Comparison of ENCODE assay signal across 8 cellular contexts in the genomic region with DNA sequence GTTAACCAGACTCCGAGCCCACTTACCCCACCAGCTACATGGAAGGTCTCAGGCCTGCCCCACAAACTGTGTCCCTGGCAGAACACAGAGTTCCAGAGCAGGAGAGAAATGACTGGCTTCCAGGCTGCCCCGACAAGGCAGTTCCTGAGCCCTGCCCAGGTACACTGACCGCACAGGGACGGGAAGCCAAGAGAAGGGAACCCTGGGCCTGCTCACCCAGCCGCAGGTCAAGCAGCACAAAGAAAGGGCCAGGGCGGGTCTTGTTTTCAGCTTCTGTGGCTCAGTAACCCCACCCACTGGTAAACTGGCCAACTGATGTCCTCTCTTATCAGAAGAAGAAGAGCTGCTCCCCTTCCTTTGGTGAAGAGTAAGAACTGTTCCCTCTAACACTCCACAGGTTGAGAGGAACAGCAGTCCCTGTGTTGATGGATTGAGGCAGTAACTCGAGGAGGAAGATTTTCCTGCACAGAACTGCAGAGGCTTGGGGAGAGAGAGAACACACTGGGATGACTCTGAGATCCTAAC.
A peak's percentile ranks its signal among the peaks of the same experiment; 100 is the strongest.
DNase-seq lines count a peak whose midpoint lies in the region; ATAC-seq and TF ChIP-seq lines count a peak whose summit lies in the region.

No MANE protein-coding gene starts in this region.

- no peak overlapping the region for H3K9ac ChIP-seq in stomach smooth muscle (ENCODE audit: low read length in 2 of 2)

- H3K36me3 Mint-ChIP-seq in activated CD4-positive, alpha-beta memory T cell treated with anti-CD3 and anti-CD28 coated beads, Interleukin-2, amount 10 ng/mL, durations not matched to agents 7 days and 5 days (ENCODE audit: low read depth): peaks cover 74% of the 10 kb centered on the region

- peaks cover 23% of the 10 kb centered on the region for H3K4me1 ChIP-seq in stomach smooth muscle (ENCODE audit: control insufficient read depth, insufficient read depth, low read length)

- ATAC-seq in HG03066 (IDR thresholded peaks at IDR 0.05; ENCODE audit: low read depth, unreplicated experiment): peak; percentile 61
- no peak for ATAC-seq in omental fat pad (ENCODE audit: low FRiP score)

- peak overlapping the region; percentile 100 for H3K27ac Mint-ChIP-seq in activated CD4-positive, alpha-beta memory T cell treated with anti-CD3 and anti-CD28 coated beads, Interleukin-2, amount 10 ng/mL, durations not matched to agents 7 days and 5 days

- CTCF ChIA-PET in activated CD4-positive, alpha-beta memory T cell treated with anti-CD3 and anti-CD28 coated beads, Interleukin-2, amount 10 ng/mL, durations not matched to agents 7 days and 5 days (lab: Charles Lee): interaction anchor here (0.7 to 2.1 kb wide), 4 partner anchors 13 to 58 kb away, joined by 3 to 7 read pairs (median 4); no protein-coding TSS in a partner anchor

- peak; percentile 66 for DNase-seq in activated CD8-positive, alpha-beta memory T cell treated with anti-CD3 and anti-CD28 coated beads for 24 hours
- no peak for DNase-seq in activated CD8-positive, alpha-beta memory T cell treated with anti-CD3 and anti-CD28 coated beads, Interleukin-2, amount 50 U/mL, for 4 hours
- DNase-seq in activated CD4-positive, alpha-beta memory T cell treated with anti-CD3 and anti-CD28 coated beads, Interleukin-2, amount 10 ng/mL, durations not matched to agents 7 days and 5 days: peak; percentile 47
- DNase-seq in hippocampal formation (lab: John Stamatoyannopoulos, UW) (peak; percentile 33 to 52), omental fat pad (ENCODE audit: low spot score) (no peak), DMS53 treated with DMSO at 0.1 percent for 48 hours (lab: John Stamatoyannopoulos, UW; ENCODE audit: unreplicated experiment) (no peak)

- POLR2A ChIA-PET in activated CD4-positive, alpha-beta memory T cell treated with anti-CD3 and anti-CD28 coated beads, Interleukin-2, amount 10 ng/mL, durations not matched to agents 7 days and 5 days (lab: Charles Lee): interaction anchor here (0.9 to 3.7 kb wide), 13 partner anchors 15 to 305 kb away, joined by 3 to 29 read pairs (median 3); a partner anchor contains a TSS

- H3K27me3 ChIP-seq in stomach smooth muscle (ENCODE audit: control insufficient read depth in 1 of 2, insufficient read depth in 2 of 2, low read length in 2 of 2): no peaks in the 10 kb centered on the region

- peaks cover 4 to 11% of the 10 kb centered on the region in 2 donors for H3K36me3 ChIP-seq in stomach smooth muscle (ENCODE audit: control insufficient read depth in 2 of 2, insufficient read depth in 2 of 2, low read length in 2 of 2)

- peak overlapping the region; percentile 55 for H3K27ac ChIP-seq in stomach smooth muscle (ENCODE audit: low read length)

- H3K4me3 Mint-ChIP-seq in activated CD4-positive, alpha-beta memory T cell treated with anti-CD3 and anti-CD28 coated beads, Interleukin-2, amount 10 ng/mL, durations not matched to agents 7 days and 5 days: peak overlapping the region; percentile 60

- no peaks in the 10 kb centered on the region for H3K27me3 Mint-ChIP-seq in activated CD4-positive, alpha-beta memory T cell treated with anti-CD3 and anti-CD28 coated beads, Interleukin-2, amount 10 ng/mL, durations not matched to agents 7 days and 5 days

- no peaks in the 10 kb centered on the region for H3K9me3 Mint-ChIP-seq in activated CD4-positive, alpha-beta memory T cell treated with anti-CD3 and anti-CD28 coated beads, Interleukin-2, amount 10 ng/mL, durations not matched to agents 7 days and 5 days

- H3K4me3 ChIP-seq in stomach smooth muscle (ENCODE audit: low read length in 2 of 2): no peak overlapping the region

- no peak for TF ChIP-seq CTCF in omental fat pad (IDR thresholded peaks at IDR 0.05)

- peaks cover 81% of the 10 kb centered on the region for H3K4me1 Mint-ChIP-seq in activated CD4-positive, alpha-beta memory T cell treated with anti-CD3 and anti-CD28 coated beads, Interleukin-2, amount 10 ng/mL, durations not matched to agents 7 days and 5 days

- H3K9me3 ChIP-seq in stomach smooth muscle (ENCODE audit: control insufficient read depth in 2 of 2, low read length in 2 of 2): no peaks in the 10 kb centered on the region

Comparison
In these comparisons a context has a peak if more than half of its experiments do, and no peak if none do; other contexts are left out.
1. DNase-seq: peak in activated CD8-positive, alpha-beta memory T cell treated with anti-CD3 and anti-CD28 coated beads for 24 hours (single experiment), activated CD4-positive, alpha-beta memory T cell treated with anti-CD3 and anti-CD28 coated beads, Interleukin-2, amount 10 ng/mL, durations not matched to agents 7 days and 5 days (single experiment) and hippocampal formation (2 of 2); none in activated CD8-positive, alpha-beta memory T cell treated with anti-CD3 and anti-CD28 coated beads, Interleukin-2, amount 50 U/mL, for 4 hours (single experiment), omental fat pad (single experiment) and DMS53 treated with DMSO at 0.1 percent for 48 hours (single experiment).